ENCODE assay signal across 8 cellular contexts in genomic region chr17:75457047-75457654, GRCh38. TPM values are rescaled to one million over a fixed set of nuclear protein-coding genes. Genes with fewer than 3 reads are reported as not detected.
DNase-seq lines count a peak whose midpoint lies in the region; ATAC-seq and TF ChIP-seq lines count a peak whose summit lies in the region.

No MANE protein-coding gene starts in this region.

- H3K4me3 ChIP-seq in SU-DHL-6 (ENCODE audit: insufficient read depth, low read length, poor library complexity, severe bottlenecking) = peak overlapping the region; percentile 91
- peak overlapping the region; percentile 67 to 99 (median 95) for H3K4me3 ChIP-seq in dorsolateral prefrontal cortex

- no peak for TF ChIP-seq EP300 in Ishikawa (IDR thresholded peaks at IDR 0.05; ENCODE audit: borderline replicate concordance)

- no peaks in the 10 kb centered on the region for H3K9me3 Mint-ChIP-seq in Calu3 (ENCODE audit: low read depth, unreplicated experiment)

- TF ChIP-seq CTCF in Calu3 (IDR thresholded peaks at IDR 0.05; ENCODE audit: unreplicated experiment) = no peak
- TF ChIP-seq CTCF in SU-DHL-6 (IDR thresholded peaks at IDR 0.05; ENCODE audit: insufficient read depth, low read length, poor library complexity, severe bottlenecking) = no peak
- TF ChIP-seq CTCF in dorsolateral prefrontal cortex (IDR thresholded peaks at IDR 0.05 in 54 of 56, conservative IDR thresholded peaks at IDR 0.05 in 2 of 56; ENCODE audit: low read depth in 1 of 56, partially characterized antibody in 56 of 56) = peak in 1 of 56 donors; percentile 9

- TF ChIP-seq RAD21 in Ishikawa (IDR thresholded peaks at IDR 0.05; ENCODE audit: low read depth) = no peak

- peak; percentile 32 for DNase-seq in Calu3
- DNase-seq in dorsolateral prefrontal cortex = peak in 9 of 10 donors; percentile 33 to 81 (median 69)
- DNase-seq in lung microvascular endothelial cell (ENCODE audit: low read depth in 2 of 2) = peak; percentile 29 to 63
- peak; percentile 31 for DNase-seq in stromal cell of bone marrow (ENCODE audit: low read depth)
- DNase-seq in NCI-H1048 (lab: John Stamatoyannopoulos, UW) = no peak

- H3K9ac ChIP-seq in SU-DHL-6 (ENCODE audit: low read length) = peak overlapping the region; percentile 82

- H3K27ac ChIP-seq in SU-DHL-6 (ENCODE audit: low read depth, low read length) (no peak overlapping the region), dorsolateral prefrontal cortex (peak overlapping the region; percentile 80 to 100 (median 97))

- CTCF ChIA-PET in Calu3 (lab: Charles Lee) = interaction anchor here (1.1 to 1.2 kb wide), 2 partner anchors 59 to 144 kb away, joined by 3 to 6 read pairs; partner anchors contain the start of gene TSEN54

- H3K9me2 ChIP-seq in SU-DHL-6 (replicated peaks; ENCODE audit: insufficient read depth, low read length) = no peaks in the 10 kb centered on the region

- no peaks in the 10 kb centered on the region for H3K9me3 ChIP-seq in SU-DHL-6 (ENCODE audit: insufficient read depth, low read length)

- peaks cover 24% of the 10 kb centered on the region for H3K4me1 Mint-ChIP-seq in Calu3 (ENCODE audit: low read depth, unreplicated experiment)

- H3K4me2 ChIP-seq in SU-DHL-6 (ENCODE audit: low read depth, low read length, poor library complexity, severe bottlenecking) = peak overlapping the region; percentile 63

- intact Hi-C loops in Calu3 (cut with micrococcal nuclease; ENCODE audit: unreplicated experiment) (no loop called here), dorsolateral prefrontal cortex (cut with DNase I) (loop anchor here in 1 of 2 donors (2.0 to 5.0 kb wide), 2 partner anchors 20 to 60 kb away; partner anchors contain the start of genes CASKIN2 and TSEN54)

- no peak for ATAC-seq in GM18498 (IDR thresholded peaks at IDR 0.05; ENCODE audit: unreplicated experiment)

- peak overlapping the region; percentile 85 for H2AFZ ChIP-seq in SU-DHL-6 (ENCODE audit: low read depth, low read length, severe bottlenecking)

- H3K36me3 Mint-ChIP-seq in Calu3 (ENCODE audit: insufficient read depth, unreplicated experiment) = peaks cover 19% of the 10 kb centered on the region

- no peaks in the 10 kb centered on the region for H3K27me3 ChIP-seq in SU-DHL-6 (ENCODE audit: low read length)
- no peaks in the 10 kb centered on the region for H3K27me3 ChIP-seq in dorsolateral prefrontal cortex

- no peaks in the 10 kb centered on the region for H4K20me1 ChIP-seq in SU-DHL-6 (ENCODE audit: low read depth, low read length)

- BruUV-seq in Calu3 (replicated peaks; lab: Mats Ljungman, UMichigan) = TSS peak; percentile 51

- peak overlapping the region; percentile 96 for H3K4me3 Mint-ChIP-seq in Calu3 (ENCODE audit: low read depth, unreplicated experiment)

- no peaks in the 10 kb centered on the region for H3K27me3 Mint-ChIP-seq in Calu3 (ENCODE audit: unreplicated experiment)

- peak overlapping the region; percentile 87 for H3K27ac Mint-ChIP-seq in Calu3 (ENCODE audit: unreplicated experiment)

- H3K36me3 ChIP-seq in SU-DHL-6 (ENCODE audit: low read length) = no peaks in the 10 kb centered on the region

- H3F3A ChIP-seq in SU-DHL-6 (ENCODE audit: insufficient read depth) = no peaks in the 10 kb centered on the region

- H3K79me2 ChIP-seq in SU-DHL-6 (ENCODE audit: insufficient read depth, low read length) = 0 out of 2 replicates have a peak, but pooled peaks cover under 1% of the 10 kb centered on the region

TF ChIP-seq in Ishikawa, 13 proteins besides CTCF, POLR2A, EP300 and RAD21:
- TF ChIP-seq, protein P1, sequence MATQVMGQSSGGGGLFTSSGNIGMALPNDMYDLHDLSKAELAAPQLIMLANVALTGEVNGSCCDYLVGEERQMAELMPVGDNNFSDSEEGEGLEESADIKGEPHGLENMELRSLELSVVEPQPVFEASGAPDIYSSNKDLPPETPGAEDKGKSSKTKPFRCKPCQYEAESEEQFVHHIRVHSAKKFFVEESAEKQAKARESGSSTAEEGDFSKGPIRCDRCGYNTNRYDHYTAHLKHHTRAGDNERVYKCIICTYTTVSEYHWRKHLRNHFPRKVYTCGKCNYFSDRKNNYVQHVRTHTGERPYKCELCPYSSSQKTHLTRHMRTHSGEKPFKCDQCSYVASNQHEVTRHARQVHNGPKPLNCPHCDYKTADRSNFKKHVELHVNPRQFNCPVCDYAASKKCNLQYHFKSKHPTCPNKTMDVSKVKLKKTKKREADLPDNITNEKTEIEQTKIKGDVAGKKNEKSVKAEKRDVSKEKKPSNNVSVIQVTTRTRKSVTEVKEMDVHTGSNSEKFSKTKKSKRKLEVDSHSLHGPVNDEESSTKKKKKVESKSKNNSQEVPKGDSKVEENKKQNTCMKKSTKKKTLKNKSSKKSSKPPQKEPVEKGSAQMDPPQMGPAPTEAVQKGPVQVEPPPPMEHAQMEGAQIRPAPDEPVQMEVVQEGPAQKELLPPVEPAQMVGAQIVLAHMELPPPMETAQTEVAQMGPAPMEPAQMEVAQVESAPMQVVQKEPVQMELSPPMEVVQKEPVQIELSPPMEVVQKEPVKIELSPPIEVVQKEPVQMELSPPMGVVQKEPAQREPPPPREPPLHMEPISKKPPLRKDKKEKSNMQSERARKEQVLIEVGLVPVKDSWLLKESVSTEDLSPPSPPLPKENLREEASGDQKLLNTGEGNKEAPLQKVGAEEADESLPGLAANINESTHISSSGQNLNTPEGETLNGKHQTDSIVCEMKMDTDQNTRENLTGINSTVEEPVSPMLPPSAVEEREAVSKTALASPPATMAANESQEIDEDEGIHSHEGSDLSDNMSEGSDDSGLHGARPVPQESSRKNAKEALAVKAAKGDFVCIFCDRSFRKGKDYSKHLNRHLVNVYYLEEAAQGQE (IDR thresholded peaks at IDR 0.05; ENCODE audit: low read depth) = no peak
- no peak for TF ChIP-seq TCF12 (IDR thresholded peaks at IDR 0.05; ENCODE audit: low read depth)
- TF ChIP-seq CREB1 (IDR thresholded peaks at IDR 0.05; ENCODE audit: low read depth) = no peak
- TF ChIP-seq USF1 (IDR thresholded peaks at IDR 0.05) = peak; percentile 86
- TF ChIP-seq MAX (IDR thresholded peaks at IDR 0.05) = peak; percentile 39
- no peak for TF ChIP-seq YY1 (IDR thresholded peaks at IDR 0.05; ENCODE audit: low read depth)
- TF ChIP-seq TEAD4 (IDR thresholded peaks at IDR 0.05) = peak; percentile 3; the same call in 1 of the 2 replicates
- TF ChIP-seq ZBTB7A (IDR thresholded peaks at IDR 0.05; ENCODE audit: low read depth) = no peak
- no peak for TF ChIP-seq EGR1 (IDR thresholded peaks at IDR 0.05)
- TF ChIP-seq TAF1 (IDR thresholded peaks at IDR 0.05; ENCODE audit: low read depth) = no peak
- no peak for TF ChIP-seq NFIC (IDR thresholded peaks at IDR 0.05)
- no peak for TF ChIP-seq CEBPB (IDR thresholded peaks at IDR 0.05)

RNA-seq across cellular contexts. Expression of gene TMEM94, which starts 0.7 kb away (rescaled TPM):
- total RNA-seq in Calu3 (2022) (55.0 and 63.4 TPM in 2 replicates), dorsolateral prefrontal cortex (100 to 1,000 TPM in 117 of 120 experiments, 10 to 100 TPM in 3; 78.0 to 220 (median 129) TPM), lung microvascular endothelial cell (20.0 and 20.6 TPM in 2 replicates)

RNA-seq across cellular contexts. Expression of gene GRB2, which starts 51.7 kb away (rescaled TPM):
- 79.7 and 99.9 TPM in 2 replicates for total RNA-seq in Calu3 (2022)
- 100 to 1,000 TPM in 110 of 120 experiments, 10 to 100 TPM in 10; 79.0 to 181 (median 137) TPM for total RNA-seq in dorsolateral prefrontal cortex
- total RNA-seq in lung microvascular endothelial cell = 55.6 and 77.4 TPM in 2 replicates

RNA-seq across cellular contexts. Expression of gene CASKIN2, which starts 58.2 kb away (rescaled TPM):
- total RNA-seq in Calu3 (2022) = 30.0 and 30.4 TPM in 2 replicates
- total RNA-seq in dorsolateral prefrontal cortex = 10 to 100 TPM; 23.3 to 80.3 (median 41.6) TPM
- 7.0 and 11.5 TPM in 2 replicates for total RNA-seq in lung microvascular endothelial cell

RNA-seq across cellular contexts. Expression of gene TSEN54, which starts 59.2 kb away (rescaled TPM):
- total RNA-seq in Calu3 (2022) = 52.1 and 55.4 TPM in 2 replicates
- total RNA-seq in dorsolateral prefrontal cortex = 10 to 100 TPM; 14.4 to 45.4 (median 27.2) TPM
- total RNA-seq in lung microvascular endothelial cell = 7.4 and 8.9 TPM in 2 replicates
